1 cellular context compared by ENCODE assay signal in the genomic region with DNA sequence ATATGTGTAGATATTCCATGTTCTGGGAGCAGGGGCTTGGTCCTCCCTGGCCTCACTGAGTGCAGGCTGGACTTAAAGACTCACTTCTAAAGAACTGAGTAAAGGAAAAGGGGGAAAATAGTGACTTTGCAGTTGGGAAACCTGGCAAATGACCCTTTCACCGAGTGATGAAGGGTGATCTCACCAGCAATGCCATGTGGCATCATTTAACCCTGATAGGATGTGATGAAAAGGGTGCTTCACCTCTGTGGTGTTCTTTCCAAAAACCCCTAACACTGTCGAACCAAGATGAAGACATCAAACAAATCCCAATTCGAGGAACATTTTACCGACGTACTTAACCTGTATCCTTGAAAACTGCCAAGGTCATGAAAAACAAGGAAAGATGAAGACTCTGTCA.
TF ChIP-seq lines count a peak whose summit lies in the region.

No MANE protein-coding gene starts in this region.

TF ChIP-seq in GM23338, 12 proteins besides CTCF, POLR2A, EP300 and RAD21:
- no peak for TF ChIP-seq ZNF114 (CRISPR knock-in tag; IDR thresholded peaks at IDR 0.05)
- TF ChIP-seq, protein P1, sequence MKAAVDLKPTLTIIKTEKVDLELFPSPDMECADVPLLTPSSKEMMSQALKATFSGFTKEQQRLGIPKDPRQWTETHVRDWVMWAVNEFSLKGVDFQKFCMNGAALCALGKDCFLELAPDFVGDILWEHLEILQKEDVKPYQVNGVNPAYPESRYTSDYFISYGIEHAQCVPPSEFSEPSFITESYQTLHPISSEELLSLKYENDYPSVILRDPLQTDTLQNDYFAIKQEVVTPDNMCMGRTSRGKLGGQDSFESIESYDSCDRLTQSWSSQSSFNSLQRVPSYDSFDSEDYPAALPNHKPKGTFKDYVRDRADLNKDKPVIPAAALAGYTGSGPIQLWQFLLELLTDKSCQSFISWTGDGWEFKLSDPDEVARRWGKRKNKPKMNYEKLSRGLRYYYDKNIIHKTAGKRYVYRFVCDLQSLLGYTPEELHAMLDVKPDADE (IDR thresholded peaks at IDR 0.05) = no peak
- TF ChIP-seq, protein P2, sequence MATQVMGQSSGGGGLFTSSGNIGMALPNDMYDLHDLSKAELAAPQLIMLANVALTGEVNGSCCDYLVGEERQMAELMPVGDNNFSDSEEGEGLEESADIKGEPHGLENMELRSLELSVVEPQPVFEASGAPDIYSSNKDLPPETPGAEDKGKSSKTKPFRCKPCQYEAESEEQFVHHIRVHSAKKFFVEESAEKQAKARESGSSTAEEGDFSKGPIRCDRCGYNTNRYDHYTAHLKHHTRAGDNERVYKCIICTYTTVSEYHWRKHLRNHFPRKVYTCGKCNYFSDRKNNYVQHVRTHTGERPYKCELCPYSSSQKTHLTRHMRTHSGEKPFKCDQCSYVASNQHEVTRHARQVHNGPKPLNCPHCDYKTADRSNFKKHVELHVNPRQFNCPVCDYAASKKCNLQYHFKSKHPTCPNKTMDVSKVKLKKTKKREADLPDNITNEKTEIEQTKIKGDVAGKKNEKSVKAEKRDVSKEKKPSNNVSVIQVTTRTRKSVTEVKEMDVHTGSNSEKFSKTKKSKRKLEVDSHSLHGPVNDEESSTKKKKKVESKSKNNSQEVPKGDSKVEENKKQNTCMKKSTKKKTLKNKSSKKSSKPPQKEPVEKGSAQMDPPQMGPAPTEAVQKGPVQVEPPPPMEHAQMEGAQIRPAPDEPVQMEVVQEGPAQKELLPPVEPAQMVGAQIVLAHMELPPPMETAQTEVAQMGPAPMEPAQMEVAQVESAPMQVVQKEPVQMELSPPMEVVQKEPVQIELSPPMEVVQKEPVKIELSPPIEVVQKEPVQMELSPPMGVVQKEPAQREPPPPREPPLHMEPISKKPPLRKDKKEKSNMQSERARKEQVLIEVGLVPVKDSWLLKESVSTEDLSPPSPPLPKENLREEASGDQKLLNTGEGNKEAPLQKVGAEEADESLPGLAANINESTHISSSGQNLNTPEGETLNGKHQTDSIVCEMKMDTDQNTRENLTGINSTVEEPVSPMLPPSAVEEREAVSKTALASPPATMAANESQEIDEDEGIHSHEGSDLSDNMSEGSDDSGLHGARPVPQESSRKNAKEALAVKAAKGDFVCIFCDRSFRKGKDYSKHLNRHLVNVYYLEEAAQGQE (IDR thresholded peaks at IDR 0.05; ENCODE audit: unreplicated experiment) = no peak
- TF ChIP-seq EZH2 (IDR thresholded peaks at IDR 0.05; ENCODE audit: low read depth, unreplicated experiment) = no peak
- TF ChIP-seq NANOG (IDR thresholded peaks at IDR 0.05; ENCODE audit: borderline replicate concordance) = no peak
- TF ChIP-seq JUNB (IDR thresholded peaks at IDR 0.05; ENCODE audit: unreplicated experiment) = no peak
- TF ChIP-seq STAT1 (IDR thresholded peaks at IDR 0.05; ENCODE audit: unreplicated experiment) = no peak
- no peak for TF ChIP-seq CREB1 (CRISPR knock-in tag; IDR thresholded peaks at IDR 0.05; ENCODE audit: low read depth)
